Comparison of ENCODE assay signal across 1 cellular context in genomic region chr10:7703140-7703539, GRCh38.
TF ChIP-seq lines count a peak whose summit lies in the region.

TSS of gene ITIH2 (plus strand) at chr10:7703316. CDS start at chr10:7703435, 119 bp downstream.

TF ChIP-seq in HepG2, 621 proteins besides CTCF, POLR2A, EP300 and RAD21 (continued from another document and continues in another):
- no peak for TF ChIP-seq TFDP2 (CRISPR knock-in tag; IDR thresholded peaks at IDR 0.05)
- no peak for TF ChIP-seq MLX (CRISPR knock-in tag; IDR thresholded peaks at IDR 0.05)
- no peak for TF ChIP-seq PHF21A (CRISPR knock-in tag; IDR thresholded peaks at IDR 0.05)
- TF ChIP-seq SNAPC2 (CRISPR knock-in tag; IDR thresholded peaks at IDR 0.05) = no peak
- TF ChIP-seq SSRP1 (CRISPR knock-in tag; IDR thresholded peaks at IDR 0.05) = no peak
- no peak for TF ChIP-seq CENPT (CRISPR knock-in tag; IDR thresholded peaks at IDR 0.05; ENCODE audit: low read depth)
- TF ChIP-seq PRPF4 (IDR thresholded peaks at IDR 0.05; ENCODE audit: low read depth, low read length, poor library complexity, severe bottlenecking) = no peak
- TF ChIP-seq KLF11 (CRISPR knock-in tag; IDR thresholded peaks at IDR 0.05) = no peak
- no peak for TF ChIP-seq ZKSCAN5 (CRISPR knock-in tag; IDR thresholded peaks at IDR 0.05)
- TF ChIP-seq ZNF660 (CRISPR knock-in tag; IDR thresholded peaks at IDR 0.05; ENCODE audit: borderline replicate concordance, low read depth) = no peak
- TF ChIP-seq ARNTL (CRISPR knock-in tag; IDR thresholded peaks at IDR 0.05) = peak; percentile 58; the same call in 1 of the 2 replicates
- no peak for TF ChIP-seq MLXIP (CRISPR knock-in tag; IDR thresholded peaks at IDR 0.05; ENCODE audit: borderline replicate concordance)
- TF ChIP-seq HNF4A (CRISPR knock-in tag; IDR thresholded peaks at IDR 0.05) = peak; percentile 61
- TF ChIP-seq ZNF512B (CRISPR knock-in tag; IDR thresholded peaks at IDR 0.05; ENCODE audit: borderline replicate concordance) = 0 out of 2 replicates have a peak, but pooled peaks have one; percentile 26
- no peak for TF ChIP-seq KAT7 (CRISPR knock-in tag; IDR thresholded peaks at IDR 0.05; ENCODE audit: borderline replicate concordance)
- TF ChIP-seq PBX2 (CRISPR knock-in tag; IDR thresholded peaks at IDR 0.05) = no peak
- TF ChIP-seq ZNF607 (CRISPR knock-in tag; IDR thresholded peaks at IDR 0.05; ENCODE audit: borderline replicate concordance) = no peak
- 0 out of 2 replicates have a peak, but pooled peaks have one; percentile 9 for TF ChIP-seq HHEX (CRISPR knock-in tag; IDR thresholded peaks at IDR 0.05)
- TF ChIP-seq ZKSCAN1 (IDR thresholded peaks at IDR 0.05; ENCODE audit: low read length) = no peak
- TF ChIP-seq SALL1 (CRISPR knock-in tag; IDR thresholded peaks at IDR 0.05) = no peak; the same call in 1 of the 2 replicates
- no peak for TF ChIP-seq ZNF567 (CRISPR knock-in tag; IDR thresholded peaks at IDR 0.05; ENCODE audit: borderline replicate concordance)
- TF ChIP-seq ZNF549 (CRISPR knock-in tag; IDR thresholded peaks at IDR 0.05) = no peak
- TF ChIP-seq KLF16 (CRISPR knock-in tag; IDR thresholded peaks at IDR 0.05) = no peak
- TF ChIP-seq PLRG1 (conservative IDR thresholded peaks at IDR 0.05) = no peak
- TF ChIP-seq FOXC1 (CRISPR knock-in tag; IDR thresholded peaks at IDR 0.05; ENCODE audit: borderline replicate concordance) = no peak
- no peak for TF ChIP-seq SCMH1 (CRISPR knock-in tag; IDR thresholded peaks at IDR 0.05; ENCODE audit: borderline replicate concordance)
- TF ChIP-seq GZF1 (CRISPR knock-in tag; IDR thresholded peaks at IDR 0.05) = no peak
- no peak for TF ChIP-seq DDIT3 (CRISPR knock-in tag; IDR thresholded peaks at IDR 0.05)
- no peak for TF ChIP-seq MIER2 (CRISPR knock-in tag; IDR thresholded peaks at IDR 0.05)
- TF ChIP-seq TCF7L2 (IDR thresholded peaks at IDR 0.05; ENCODE audit: low read depth, low read length) = no peak; the same call in 1 of the 2 replicates
- TF ChIP-seq TRIM24 (CRISPR knock-in tag; IDR thresholded peaks at IDR 0.05) = no peak
- TF ChIP-seq ZBTB25 (CRISPR knock-in tag; IDR thresholded peaks at IDR 0.05) = no peak
- TF ChIP-seq RFX3 (CRISPR knock-in tag; IDR thresholded peaks at IDR 0.05) = no peak
- peak; percentile 61; the same call in 1 of the 2 replicates for TF ChIP-seq HMG20A (CRISPR knock-in tag; IDR thresholded peaks at IDR 0.05; ENCODE audit: borderline replicate concordance)
- 0 out of 2 replicates have a peak, but pooled peaks have one; percentile 62 for TF ChIP-seq MEF2D (CRISPR knock-in tag; IDR thresholded peaks at IDR 0.05)
- TF ChIP-seq CCDC6 (CRISPR knock-in tag; IDR thresholded peaks at IDR 0.05) = no peak
- no peak for TF ChIP-seq ZNF562 (CRISPR knock-in tag; IDR thresholded peaks at IDR 0.05; ENCODE audit: borderline replicate concordance)
- no peak for TF ChIP-seq SMARCE1 (IDR thresholded peaks at IDR 0.05; ENCODE audit: borderline replicate concordance)
- no peak for TF ChIP-seq ZIK1 (CRISPR knock-in tag; IDR thresholded peaks at IDR 0.05; ENCODE audit: borderline replicate concordance, low read depth)
- no peak for TF ChIP-seq ZNF350 (CRISPR knock-in tag; IDR thresholded peaks at IDR 0.05; ENCODE audit: borderline replicate concordance, low read depth)
- no peak for TF ChIP-seq HOXA5 (CRISPR knock-in tag; IDR thresholded peaks at IDR 0.05)
- no peak for TF ChIP-seq ARID3A (IDR thresholded peaks at IDR 0.05; ENCODE audit: low read depth, low read length)
- TF ChIP-seq AKNA (CRISPR knock-in tag; IDR thresholded peaks at IDR 0.05; ENCODE audit: borderline replicate concordance) = no peak
- TF ChIP-seq CENPBD1 (CRISPR knock-in tag; IDR thresholded peaks at IDR 0.05; ENCODE audit: borderline replicate concordance, low read depth) = no peak
- TF ChIP-seq KDM6A (CRISPR knock-in tag; IDR thresholded peaks at IDR 0.05; ENCODE audit: low read depth) = 0 out of 2 replicates have a peak, but pooled peaks have one; percentile 38
- TF ChIP-seq NFKBIZ (CRISPR knock-in tag; IDR thresholded peaks at IDR 0.05) = no peak
- TF ChIP-seq MTERF4 (CRISPR knock-in tag; IDR thresholded peaks at IDR 0.05) = no peak
- no peak for TF ChIP-seq MIER3 (CRISPR knock-in tag; IDR thresholded peaks at IDR 0.05; ENCODE audit: borderline replicate concordance)
- no peak for TF ChIP-seq ZNF773 (CRISPR knock-in tag; IDR thresholded peaks at IDR 0.05; ENCODE audit: borderline replicate concordance)
- no peak for TF ChIP-seq CENPX (CRISPR knock-in tag; IDR thresholded peaks at IDR 0.05)
